ENCODE assay signal across 1 cellular context in the genomic region with DNA sequence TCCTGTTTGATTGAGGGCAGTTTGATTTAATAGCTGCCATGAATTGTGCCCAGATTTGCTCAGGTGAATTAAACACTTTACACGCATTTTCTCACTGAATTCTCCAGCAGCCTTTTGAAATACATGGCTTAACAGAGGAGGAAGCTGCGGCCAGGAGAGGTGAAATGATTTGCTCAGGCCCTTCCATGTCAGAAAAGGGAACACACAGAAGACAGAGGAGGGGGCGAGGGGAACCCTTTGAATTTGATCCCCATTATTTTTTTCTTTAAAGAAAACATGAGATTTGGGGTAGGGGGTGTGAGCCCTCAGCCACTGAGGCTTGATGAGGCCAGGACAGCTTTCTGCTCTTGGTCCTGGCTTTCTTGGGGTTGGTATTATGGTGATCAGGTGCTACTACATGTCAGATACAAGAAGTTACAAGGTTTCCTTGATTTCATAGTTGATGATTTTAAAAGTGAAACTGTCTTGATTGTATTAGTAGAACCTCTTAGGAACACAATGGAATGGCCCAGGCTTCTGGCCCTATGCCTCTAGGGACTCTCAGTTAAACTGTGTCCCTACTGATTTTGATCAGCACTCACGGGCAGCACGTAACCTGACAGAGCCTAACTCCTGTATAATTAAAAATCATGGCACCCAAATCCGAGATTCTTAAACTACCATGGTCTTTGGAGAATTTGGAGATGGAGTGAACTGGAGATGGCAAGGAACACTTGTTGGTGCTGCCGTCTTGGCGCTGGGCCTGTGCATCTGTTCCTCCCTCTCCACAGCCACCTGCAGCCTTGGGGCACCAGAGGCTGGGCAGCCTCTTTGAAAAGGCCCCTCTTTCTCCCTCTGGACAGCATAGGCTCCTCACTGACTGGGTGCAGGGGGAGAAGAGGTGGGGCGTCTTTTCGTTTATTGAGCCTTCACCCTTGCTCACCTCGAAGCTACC.
TF ChIP-seq lines count a peak whose summit lies in the region.

No MANE protein-coding gene starts in this region.

TF ChIP-seq in HepG2, 621 proteins besides CTCF, POLR2A, EP300 and RAD21 (continued from another document):
- TF ChIP-seq, protein P1, sequence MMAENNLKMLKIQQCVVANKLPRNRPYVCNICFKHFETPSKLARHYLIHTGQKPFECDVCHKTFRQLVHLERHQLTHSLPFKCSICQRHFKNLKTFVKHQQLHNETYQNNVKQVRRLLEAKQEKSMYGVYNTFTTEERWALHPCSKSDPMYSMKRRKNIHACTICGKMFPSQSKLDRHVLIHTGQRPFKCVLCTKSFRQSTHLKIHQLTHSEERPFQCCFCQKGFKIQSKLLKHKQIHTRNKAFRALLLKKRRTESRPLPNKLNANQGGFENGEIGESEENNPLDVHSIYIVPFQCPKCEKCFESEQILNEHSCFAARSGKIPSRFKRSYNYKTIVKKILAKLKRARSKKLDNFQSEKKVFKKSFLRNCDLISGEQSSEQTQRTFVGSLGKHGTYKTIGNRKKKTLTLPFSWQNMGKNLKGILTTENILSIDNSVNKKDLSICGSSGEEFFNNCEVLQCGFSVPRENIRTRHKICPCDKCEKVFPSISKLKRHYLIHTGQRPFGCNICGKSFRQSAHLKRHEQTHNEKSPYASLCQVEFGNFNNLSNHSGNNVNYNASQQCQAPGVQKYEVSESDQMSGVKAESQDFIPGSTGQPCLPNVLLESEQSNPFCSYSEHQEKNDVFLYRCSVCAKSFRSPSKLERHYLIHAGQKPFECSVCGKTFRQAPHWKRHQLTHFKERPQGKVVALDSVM (CRISPR knock-in tag; IDR thresholded peaks at IDR 0.05) = no peak
- no peak for TF ChIP-seq ZBTB40 (IDR thresholded peaks at IDR 0.05)
- TF ChIP-seq ZBTB40 (CRISPR knock-in tag; IDR thresholded peaks at IDR 0.05) = no peak
- TF ChIP-seq SRSF9 (IDR thresholded peaks at IDR 0.05; ENCODE audit: borderline replicate concordance, insufficient read depth, low read depth, low read length, poor library complexity, severe bottlenecking) = no peak
TF ChIP-seq in HepG2: peak in this region for 0.
